Comparison of ENCODE assay signal across 8 cellular contexts in genomic region chr14:39102265-39102968, GRCh38. TPM values are rescaled to one million over a fixed set of nuclear protein-coding genes. Genes with fewer than 3 reads are reported as not detected.
DNase-seq lines count a peak whose midpoint lies in the region; ATAC-seq and TF ChIP-seq lines count a peak whose summit lies in the region.

No MANE protein-coding gene starts in this region.

- peak overlapping the region; percentile 85 for H3K4me3 ChIP-seq in Karpas-422 (ENCODE audit: low read length)
- H3K4me3 ChIP-seq in prostate gland, result peak overlapping the region; percentile 75 to 96

- peaks cover 71% of the 10 kb centered on the region for H3K79me2 ChIP-seq in Karpas-422 (ENCODE audit: low read length)

- H3K4me2 ChIP-seq in Karpas-422 (ENCODE audit: low read depth, low read length, poor library complexity, severe bottlenecking), result peak overlapping the region; percentile 98

- H3K27ac ChIP-seq in Karpas-422 (ENCODE audit: low read length) (peak overlapping the region; percentile 70), prostate gland (peak overlapping the region; percentile 97 to 98)

- peaks cover 36% of the 10 kb centered on the region for H3K4me1 Mint-ChIP-seq in activated naive CD8-positive, alpha-beta T cell treated with anti-CD3 and anti-CD28 coated beads, Interleukin-2, amount 10 ng/mL, durations not matched to agents 7 days and 5 days

- H3K4me3 Mint-ChIP-seq in activated naive CD8-positive, alpha-beta T cell treated with anti-CD3 and anti-CD28 coated beads, Interleukin-2, amount 10 ng/mL, durations not matched to agents 7 days and 5 days, result peak overlapping the region; percentile 99

- no peaks in the 10 kb centered on the region for H3K27me3 Mint-ChIP-seq in activated naive CD8-positive, alpha-beta T cell treated with anti-CD3 and anti-CD28 coated beads, Interleukin-2, amount 10 ng/mL, durations not matched to agents 7 days and 5 days

- no peaks in the 10 kb centered on the region for H3K9me3 Mint-ChIP-seq in activated naive CD8-positive, alpha-beta T cell treated with anti-CD3 and anti-CD28 coated beads, Interleukin-2, amount 10 ng/mL, durations not matched to agents 7 days and 5 days

- peak overlapping the region; percentile 88 for H3K9ac ChIP-seq in Karpas-422 (ENCODE audit: low read length)

- intact Hi-C loops in left ventricle myocardium superior (cut with micrococcal nuclease), result no loop called here
- intact Hi-C loops in prostate gland (cut with DNase I), result loop anchor here (5.0 kb wide), 3 partner anchors 70 to 330 kb away; partner anchors contain the start of genes FBXO33 and TRAPPC6B

- ATAC-seq in GM21737 (IDR thresholded peaks at IDR 0.05; ENCODE audit: unreplicated experiment) (peak; percentile 12), left ventricle myocardium superior (peak; percentile 59)
- peak; percentile 11 for ATAC-seq in activated naive CD8-positive, alpha-beta T cell treated with anti-CD3 and anti-CD28 coated beads, Interleukin-2, amount 10 ng/mL, durations not matched to agents 7 days and 5 days (ENCODE audit: low read depth)

- H3K36me3 ChIP-seq in Karpas-422 (ENCODE audit: insufficient read depth, low read length), result no peaks in the 10 kb centered on the region
- H3K36me3 ChIP-seq in prostate gland, result no peaks in the 10 kb centered on the region

- H3K27me3 ChIP-seq in Karpas-422 (ENCODE audit: low read length) (no peaks in the 10 kb centered on the region), prostate gland (replicated peaks; ENCODE audit: insufficient read depth) (no peaks in the 10 kb centered on the region)

- H3K9me2 ChIP-seq in Karpas-422 (replicated peaks; ENCODE audit: insufficient read depth, low read length), result no peaks in the 10 kb centered on the region

- no peaks in the 10 kb centered on the region for H4K20me1 ChIP-seq in Karpas-422 (ENCODE audit: insufficient read depth, low read depth, low read length)

- TF ChIP-seq POLR2A in prostate gland (IDR thresholded peaks at IDR 0.05), result no peak

- no peak for TF ChIP-seq CTCF in prostate gland (IDR thresholded peaks at IDR 0.05)

- 1% methylated on average over 23 of the region's 23 CpGs for WGBS in prostate gland

- H3K4me1 ChIP-seq in Karpas-422 (ENCODE audit: low read length) (peaks cover 42% of the 10 kb centered on the region), prostate gland (replicated peaks) (no peaks in the 10 kb centered on the region)

- peak overlapping the region; percentile 63 for H3K27ac Mint-ChIP-seq in activated naive CD8-positive, alpha-beta T cell treated with anti-CD3 and anti-CD28 coated beads, Interleukin-2, amount 10 ng/mL, durations not matched to agents 7 days and 5 days

- POLR2A ChIA-PET in activated naive CD8-positive, alpha-beta T cell treated with anti-CD3 and anti-CD28 coated beads, Interleukin-2, amount 10 ng/mL, durations not matched to agents 7 days and 5 days (lab: Charles Lee), result interaction anchor here (0.5 to 3.0 kb wide), 12 partner anchors 12 to 1029 kb away, joined by 3 to 40 read pairs (median 4); partner anchors contain the start of genes FBXO33, GEMIN2, PNN and TRAPPC6B

- peaks cover 5% of the 10 kb centered on the region for H3K36me3 Mint-ChIP-seq in activated naive CD8-positive, alpha-beta T cell treated with anti-CD3 and anti-CD28 coated beads, Interleukin-2, amount 10 ng/mL, durations not matched to agents 7 days and 5 days

- DNase-seq in NCI-H2196 (lab: John Stamatoyannopoulos, UW; ENCODE audit: unreplicated experiment), result peak; percentile 7
- DNase-seq in NCI-H2196 treated with DMSO at 0.1 percent for 48 hours (lab: John Stamatoyannopoulos, UW; ENCODE audit: unreplicated experiment), result no peak
- DNase-seq in Karpas-422, result peak; percentile 59
- DNase-seq in activated naive CD8-positive, alpha-beta T cell treated with anti-CD3 and anti-CD28 coated beads, Interleukin-2, amount 10 ng/mL, durations not matched to agents 7 days and 5 days, result no peak
- no peak for DNase-seq in left ventricle myocardium superior
- DNase-seq in prostate gland (ENCODE audit: low spot score), result peak; percentile 9
- no peak for DNase-seq in stimulated activated naive CD4-positive, alpha-beta T cell treated with Interleukin-2 at 50 U/mL for 16 hours (lab: John Stamatoyannopoulos, UW)

- no peaks in the 10 kb centered on the region for H3K9me3 ChIP-seq in Karpas-422 (ENCODE audit: low read length)
- no peaks in the 10 kb centered on the region for H3K9me3 ChIP-seq in prostate gland

- peak overlapping the region; percentile 33; the same call in 1 of the 2 replicates for H2AFZ ChIP-seq in Karpas-422 (ENCODE audit: low read length)

RNA-seq across cellular contexts. Expression of gene SEC23A, which starts 0.6 kb away (rescaled TPM):
- 44.7 and 67.6 TPM in 2 replicates for total RNA-seq in Karpas-422 (2014; rRNA removed; shearing (Covaris generic); ENCODE audit: low replicate concordance)
- total RNA-seq in activated naive CD8-positive, alpha-beta T cell treated with anti-CD3 and anti-CD28 coated beads, Interleukin-2, amount 10 ng/mL, durations not matched to agents 7 days and 5 days, result 10 to 100 TPM; 66.2 to 66.8 TPM
- total RNA-seq in left ventricle myocardium superior (85.5 TPM), prostate gland (100 to 1,000 TPM in 1 of 2 donors, 10 to 100 TPM in 1; 54.7 to 102 TPM)

RNA-seq across cellular contexts. Expression of gene GEMIN2, which starts 11.7 kb away (rescaled TPM):
- 73.2 and 92.3 TPM in 2 replicates for total RNA-seq in Karpas-422 (2014; rRNA removed; shearing (Covaris generic); ENCODE audit: low replicate concordance)
- 10 to 100 TPM; 23.1 to 24.9 TPM for total RNA-seq in activated naive CD8-positive, alpha-beta T cell treated with anti-CD3 and anti-CD28 coated beads, Interleukin-2, amount 10 ng/mL, durations not matched to agents 7 days and 5 days
- 7.7 TPM for total RNA-seq in left ventricle myocardium superior
- total RNA-seq in prostate gland, result 10 to 100 TPM; 13.2 to 22.3 TPM

Comparison
In these comparisons a context has a peak if more than half of its experiments do, and no peak if none do; other contexts are left out.
1. DNase-seq: peak in NCI-H2196 (single experiment), Karpas-422 (single experiment) and prostate gland (single experiment); none in NCI-H2196 treated with DMSO at 0.1 percent for 48 hours (single experiment), activated naive CD8-positive, alpha-beta T cell treated with anti-CD3 and anti-CD28 coated beads, Interleukin-2, amount 10 ng/mL, durations not matched to agents 7 days and 5 days (single experiment), left ventricle myocardium superior (single experiment) and stimulated activated naive CD4-positive, alpha-beta T cell treated with Interleukin-2 at 50 U/mL for 16 hours (single experiment).
2. Peak in every context shown above with its lines, with median percentiles within 50 percentile points of each other: ATAC-seq.